31 cellular contexts compared by ENCODE assay signal in genomic region chr5:206927-207536, GRCh38. TPM values are rescaled to one million over a fixed set of nuclear protein-coding genes. Genes with fewer than 3 reads are reported as not detected.
DNase-seq lines count a peak whose midpoint lies in the region; ATAC-seq and TF ChIP-seq lines count a peak whose summit lies in the region.
"Had no signal": no experiment of that assay in that cellular context is flagged by ENCODE, and none has a peak within 500 bp of the region (broad histone marks: within the 10 kb centered on the region; RNA-seq: fewer than 3 reads in every experiment).

No MANE protein-coding gene starts in this region.

- H3K27me3 Mint-ChIP-seq in MCF 10A (ENCODE audit: insufficient read depth, unreplicated experiment) (no peaks in the 10 kb centered on the region), endodermal cell (ENCODE audit: insufficient read depth) (no peaks in the 10 kb centered on the region), Calu3 (ENCODE audit: unreplicated experiment) (no peaks in the 10 kb centered on the region)
- H3K27me3 Mint-ChIP-seq: activated CD4-positive, alpha-beta memory T cell treated with anti-CD3 and anti-CD28 coated beads for 36 hours; naive B cell; T-cell had no signal

- POLR2A ChIA-PET in MCF 10A (lab: Yijun Ruan, JAX): no interaction called here

- no peak overlapping the region for H3K27ac ChIP-seq in breast epithelium
- no peak overlapping the region for H3K27ac ChIP-seq in endodermal cell (ENCODE audit: low read depth, low read length)
- peak overlapping the region; percentile 77 to 91 for H3K27ac ChIP-seq in right atrium auricular region
- no peak overlapping the region for H3K27ac ChIP-seq in foreskin keratinocyte
- H3K27ac ChIP-seq in stomach: no peak overlapping the region
- H3K27ac ChIP-seq: A549, body of pancreas, Peyer's patch, prostate gland, SJCRH30, vagina had no signal

- peaks cover 47% of the 10 kb centered on the region for H3K36me3 Mint-ChIP-seq in MCF 10A (ENCODE audit: insufficient read depth, unreplicated experiment)
- H3K36me3 Mint-ChIP-seq in endodermal cell (ENCODE audit: low read depth): peaks cover 27% of the 10 kb centered on the region
- H3K36me3 Mint-ChIP-seq in Calu3 (ENCODE audit: insufficient read depth, unreplicated experiment): peaks cover 12% of the 10 kb centered on the region

- BruUV-seq in MCF 10A (replicated peaks; lab: Mats Ljungman, UMichigan) (no TSS peak), Calu3 (replicated peaks; lab: Mats Ljungman, UMichigan) (no TSS peak)

- H3K27ac Mint-ChIP-seq in MCF 10A (ENCODE audit: low read depth, unreplicated experiment) (peak overlapping the region; percentile 28), endodermal cell (peak overlapping the region; percentile 67), Calu3 (ENCODE audit: unreplicated experiment) (no peak overlapping the region)
- H3K27ac Mint-ChIP-seq: activated CD4-positive, alpha-beta memory T cell treated with anti-CD3 and anti-CD28 coated beads for 36 hours; activated T-helper 2 cell treated with anti-CD3 and anti-CD28 coated beads, Interferon-gamma antibody, Interleukin-2, Interleukin-4, amounts not matched to agents 10 μg/mL and 5 μg/mL and 100 μg/mL, durations not matched to agents 14 hours and 24 hours and 36 hours had no signal

- ATAC-seq in foreskin keratinocyte: no peak
- no peak for ATAC-seq in HG03442 (IDR thresholded peaks at IDR 0.05; ENCODE audit: unreplicated experiment)
- ATAC-seq: body of pancreas, T-cell had no signal

- H3K4me1 ChIP-seq in breast epithelium: no peaks in the 10 kb centered on the region
- peaks cover 12% of the 10 kb centered on the region for H3K4me1 ChIP-seq in endodermal cell (ENCODE audit: control insufficient read depth, insufficient read depth, low read length)
- peaks cover 0 to 14% of the 10 kb centered on the region in 2 donors for H3K4me1 ChIP-seq in right atrium auricular region
- H3K4me1 ChIP-seq in foreskin keratinocyte: no peaks in the 10 kb centered on the region
- H3K4me1 ChIP-seq in stomach: peaks cover 0 to 19% (median 5%) of the 10 kb centered on the region in 4 donors
- H3K4me1 ChIP-seq: A549, body of pancreas, Peyer's patch, prostate gland, SJCRH30 had no signal

- H3K9me3 ChIP-seq in breast epithelium (no peaks in the 10 kb centered on the region), endodermal cell (ENCODE audit: control insufficient read depth, low read length) (no peaks in the 10 kb centered on the region), right atrium auricular region (no peaks in the 10 kb centered on the region), stomach (no peaks in the 10 kb centered on the region)
- H3K9me3 ChIP-seq: A549, body of pancreas, Peyer's patch, prostate gland, SJCRH30, vagina had no signal

- TF ChIP-seq EP300 in stomach (IDR thresholded peaks at IDR 0.05): no peak

- TF ChIP-seq CTCF in MCF 10A (IDR thresholded peaks at IDR 0.05; ENCODE audit: unreplicated experiment) (no peak), breast epithelium (IDR thresholded peaks at IDR 0.05) (no peak), endodermal cell (conservative IDR thresholded peaks at IDR 0.05) (no peak), right atrium auricular region (IDR thresholded peaks at IDR 0.05) (no peak), Calu3 (IDR thresholded peaks at IDR 0.05; ENCODE audit: unreplicated experiment) (no peak), foreskin keratinocyte (conservative IDR thresholded peaks at IDR 0.05) (no peak), stomach (IDR thresholded peaks at IDR 0.05) (no peak)

- H3K9ac ChIP-seq in endodermal cell (ENCODE audit: extremely low read depth, low read length, poor library complexity, severe bottlenecking): no peak overlapping the region

- WGBS in endodermal cell (ENCODE audit: insufficient coverage in 1 of 2, insufficient read length in 1 of 2), 2 experiments: 62 to 83% methylated on average over 4 to 8 of the region's 8 CpGs
- WGBS in stomach, 5 donors: 68 to 77% (median 72%) methylated on average over 8 of the region's 8 CpGs

- no peak for TF ChIP-seq POLR2A in breast epithelium (IDR thresholded peaks at IDR 0.05)
- no peak for TF ChIP-seq POLR2A in stomach (IDR thresholded peaks at IDR 0.05)

- no peaks in the 10 kb centered on the region for H3K27me3 ChIP-seq in breast epithelium
- H3K27me3 ChIP-seq in endodermal cell (ENCODE audit: control insufficient read depth, insufficient read depth, low read length, poor library complexity, severe bottlenecking): no peaks in the 10 kb centered on the region
- H3K27me3 ChIP-seq in right atrium auricular region: no peaks in the 10 kb centered on the region
- no peaks in the 10 kb centered on the region for H3K27me3 ChIP-seq in foreskin keratinocyte
- no peaks in the 10 kb centered on the region for H3K27me3 ChIP-seq in stomach
- H3K27me3 ChIP-seq: body of pancreas, Peyer's patch, SJCRH30, vagina had no signal

- DNase-seq in MCF 10A (ENCODE audit: unreplicated experiment) (no peak), breast epithelium (ENCODE audit: low spot score in 2 of 2) (no peak), endodermal cell (peak; percentile 29), right atrium auricular region (ENCODE audit: low spot score) (no peak), Calu3 (no peak), foreskin keratinocyte (no peak), stomach (no peak)
- DNase-seq: activated CD4-positive, alpha-beta memory T cell treated with anti-CD3 and anti-CD28 coated beads for 36 hours; activated CD4-positive, CD25-positive, alpha-beta regulatory T cell treated with anti-CD3 and anti-CD28 coated beads, Interleukin-2, amount 50 U/mL, for 72 hours; activated CD8-positive, alpha-beta memory T cell treated with anti-CD3 and anti-CD28 coated beads, Interleukin-2, amount 50 U/mL, for 4 hours; body of pancreas; naive B cell; NCI-H1105; NCI-H1930; NCI-H526; Peyer's patch; SJCRH30; stimulated activated CD4-positive, alpha-beta T cell treated with anti-CD3 and anti-CD28 coated beads, Interleukin-4, amount 100 ng/mL, for 4 hours; stimulated activated naive CD4-positive, alpha-beta T cell; T-cell had no signal

- CTCF ChIA-PET in MCF 10A (lab: Yijun Ruan, JAX): interaction anchor here (1.0 to 1.4 kb wide), 2 partner anchors 18 to 240 kb away, joined by 3 to 4 read pairs; no protein-coding TSS in a partner anchor
- CTCF ChIA-PET in Calu3 (lab: Charles Lee): no interaction called here

- no peaks in the 10 kb centered on the region for H3K36me3 ChIP-seq in breast epithelium
- H3K36me3 ChIP-seq in endodermal cell (ENCODE audit: control insufficient read depth, insufficient read depth, low read length): peaks cover 31% of the 10 kb centered on the region
- H3K36me3 ChIP-seq in right atrium auricular region: peaks cover 25% of the 10 kb centered on the region
- H3K36me3 ChIP-seq in stomach: peaks cover 6 to 52% (median 41%) of the 10 kb centered on the region in 4 donors
- H3K36me3 ChIP-seq: prostate gland, SJCRH30 had no signal

- intact Hi-C loops in MCF 10A (cut with micrococcal nuclease): no loop called here
- intact Hi-C loops in breast epithelium (cut with DNase I; ENCODE audit: low total_unique reads): no loop called here
- intact Hi-C loops in Calu3 (cut with micrococcal nuclease; ENCODE audit: unreplicated experiment): no loop called here
- intact Hi-C loops in stomach (cut with DNase I; ENCODE audit: low total_unique reads): no loop called here

- H3K9me3 Mint-ChIP-seq in MCF 10A (ENCODE audit: unreplicated experiment) (no peaks in the 10 kb centered on the region), endodermal cell (no peaks in the 10 kb centered on the region), Calu3 (ENCODE audit: low read depth, unreplicated experiment) (no peaks in the 10 kb centered on the region)
- H3K9me3 Mint-ChIP-seq: activated CD4-positive, alpha-beta memory T cell treated with anti-CD3 and anti-CD28 coated beads for 36 hours; activated T-helper 2 cell treated with anti-CD3 and anti-CD28 coated beads, Interferon-gamma antibody, Interleukin-2, Interleukin-4, amounts not matched to agents 10 μg/mL and 5 μg/mL and 100 μg/mL, durations not matched to agents 14 hours and 24 hours and 36 hours; naive B cell; T-cell had no signal

- peaks cover 4% of the 10 kb centered on the region for H3K4me1 Mint-ChIP-seq in MCF 10A (ENCODE audit: insufficient read depth, unreplicated experiment)
- H3K4me1 Mint-ChIP-seq in endodermal cell: peaks cover 14% of the 10 kb centered on the region
- peaks cover 10% of the 10 kb centered on the region for H3K4me1 Mint-ChIP-seq in Calu3 (ENCODE audit: low read depth, unreplicated experiment)

- H3K4me3 Mint-ChIP-seq in MCF 10A (ENCODE audit: unreplicated experiment) (no peak overlapping the region), endodermal cell (no peak overlapping the region), Calu3 (ENCODE audit: low read depth, unreplicated experiment) (no peak overlapping the region)
- H3K4me3 Mint-ChIP-seq: activated CD4-positive, alpha-beta memory T cell treated with anti-CD3 and anti-CD28 coated beads for 36 hours; naive B cell; T-cell had no signal

- no peak overlapping the region for H3K4me3 ChIP-seq in breast epithelium
- H3K4me3 ChIP-seq in endodermal cell (ENCODE audit: low read length): no peak overlapping the region
- no peak overlapping the region for H3K4me3 ChIP-seq in right atrium auricular region
- H3K4me3 ChIP-seq in stomach: no peak overlapping the region
- H3K4me3 ChIP-seq: A549, body of pancreas, Peyer's patch, prostate gland, SJCRH30, vagina had no signal

RNA-seq across cellular contexts. Expression of gene CCDC127, which starts 10.9 kb away (rescaled TPM):
- total RNA-seq in MCF 10A (2022) (4.5 and 5.8 TPM in 2 replicates), breast epithelium (1 to 10 TPM; 5.0 to 5.6 (median 5.3) TPM), endodermal cell (1 to 10 TPM; 8.4 to 9.7 TPM), right atrium auricular region (1 to 10 TPM; 5.6 to 7.1 TPM), Calu3 (2022) (7.3 and 7.8 TPM in 2 replicates), foreskin keratinocyte (2.8 and 3.1 TPM in 2 replicates), stomach (1 to 10 TPM; 1.2 to 8.5 (median 5.5) TPM)
- polyA plus RNA-seq in endodermal cell (2013, experiment 1 of 2): 5.9 TPM
- 5.8 TPM for polyA plus RNA-seq in endodermal cell (2013, experiment 2 of 2)
- polyA plus RNA-seq in foreskin keratinocyte (2.7 and 3.0 TPM in 2 replicates), stomach (1 to 10 TPM; 1.5 to 1.9 (median 1.7) TPM)

RNA-seq across cellular contexts. Expression of gene SDHA, which starts 11.1 kb away (rescaled TPM):
- total RNA-seq in MCF 10A (2022) (73.4 and 75.0 TPM in 2 replicates), breast epithelium (10 to 100 TPM; 71.1 to 80.6 (median 79.5) TPM), endodermal cell (10 to 100 TPM; 61.6 to 73.1 TPM), right atrium auricular region (100 to 1,000 TPM; 242 to 366 TPM), Calu3 (2022) (96.9 and 107 TPM in 2 replicates), foreskin keratinocyte (93.9 and 107 TPM in 2 replicates), stomach (100 to 1,000 TPM in 3 of 5 donors, 10 to 100 TPM in 2; 78.8 to 509 (median 116) TPM)
- polyA plus RNA-seq in endodermal cell (2013, experiment 1 of 2): 84.2 TPM
- polyA plus RNA-seq in endodermal cell (2013, experiment 2 of 2): 70.5 TPM
- polyA plus RNA-seq in foreskin keratinocyte (81.0 and 88.9 TPM in 2 replicates), stomach (100 to 1,000 TPM in 2 of 3 donors, 10 to 100 TPM in 1; 96.7 to 114 (median 108) TPM)

RNA-seq across cellular contexts. Expression of gene LRRC14B, which starts 15.7 kb away (rescaled TPM):
- total RNA-seq in MCF 10A (2022) (not detected in 2 replicates), breast epithelium (under 1 TPM in 2 of 3 donors, not detected in 1; 0.33 to 0.44 TPM), endodermal cell (not detected), right atrium auricular region (10 to 100 TPM in 1 of 2 donors, 1 to 10 TPM in 1; 7.7 to 51.0 TPM), Calu3 (2022) (not detected in 2 replicates), foreskin keratinocyte (not detected in 2 replicates), stomach (under 1 TPM in 1 of 5 donors, not detected in 4; 0.37 TPM)
- not detected for polyA plus RNA-seq in endodermal cell (2013, experiment 1 of 2)
- polyA plus RNA-seq in endodermal cell (2013, experiment 2 of 2): not detected
- polyA plus RNA-seq in foreskin keratinocyte (not detected in 2 replicates), stomach (under 1 TPM in 1 of 3 donors, not detected in 2; 0.05 TPM)
- total RNA-seq: activated CD4-positive, alpha-beta memory T cell treated with anti-CD3 and anti-CD28 coated beads for 36 hours; activated T-helper 2 cell treated with anti-CD3 and anti-CD28 coated beads, Interferon-gamma antibody, Interleukin-2, Interleukin-4, amounts not matched to agents 10 μg/mL and 5 μg/mL and 100 μg/mL, durations not matched to agents 14 hours and 24 hours and 36 hours; body of pancreas; chondrocyte; G401; H4; M059J; mesenteric fat pad; Peyer's patch; SJCRH30; T-cell; vagina had no signal
- polyA plus RNA-seq: A549, adipose tissue had no signal

Comparison
In these comparisons a context has a peak if more than half of its experiments do, and no peak if none do; other contexts are left out.
1. H3K27ac ChIP-seq: peak in right atrium auricular region (2 of 2); none in breast epithelium (0 of 2), endodermal cell (single experiment), foreskin keratinocyte (single experiment) and stomach (0 of 5).